In genomic region chr1:60102691-60103090, GRCh38 we compare ENCODE assay signal across 18 cellular contexts. TPM values are rescaled to one million over a fixed set of nuclear protein-coding genes. Genes with fewer than 3 reads are reported as not detected.
A peak's percentile ranks its signal among the peaks of the same experiment; 100 is the strongest.
DNase-seq lines count a peak whose midpoint lies in the region; TF ChIP-seq lines count a peak whose summit lies in the region.
"Had no signal": no experiment of that assay in that cellular context is flagged by ENCODE, and none has a peak within 500 bp of the region (broad histone marks: within the 10 kb centered on the region; RNA-seq: fewer than 3 reads in every experiment).

No MANE protein-coding gene starts in this region.

- H3K36me3 ChIP-seq in fibroblast of lung (ENCODE audit: control insufficient read depth, insufficient read depth, low read length) = no peaks in the 10 kb centered on the region
- H3K36me3 ChIP-seq: BLaER1 treated with 17β-estradiol and CSF1 and Interleukin-3, amounts not matched to agents 10 nM and 100 nM had no signal

- no peaks in the 10 kb centered on the region for H3K79me2 ChIP-seq in fibroblast of lung (ENCODE audit: control insufficient read depth, insufficient read depth, low read length)

- H2AFZ ChIP-seq in fibroblast of lung (ENCODE audit: low read length) = no peak overlapping the region

- DNase-seq in AG08396 (ENCODE audit: low spot score) (peak; percentile 24), H4 (ENCODE audit: low spot score) (peak; percentile 65), NCI-H510A (lab: John Stamatoyannopoulos, UW) (peak; percentile 47), fibroblast of lung (ENCODE audit: low read depth in 2 of 2) (peak; percentile 2 to 77), NCI-H1105 treated with DMSO at 0.1 percent for 48 hours (lab: John Stamatoyannopoulos, UW) (no peak), activated gamma-delta T cell (lab: John Stamatoyannopoulos, UW) (no peak)
- no peak for DNase-seq in activated CD4-positive, alpha-beta T cell treated with anti-CD3 and anti-CD28 coated beads for 48 hours
- DNase-seq in activated CD4-positive, alpha-beta T cell treated with anti-CD3 and anti-CD28 coated beads for 1 hour = no peak
- DNase-seq: Calu3; CD8-positive, alpha-beta T cell; GF-D8; GOT3; T-helper 17 cell had no signal

- H3K27ac ChIP-seq in fibroblast of lung (ENCODE audit: insufficient read depth, low read length) = no peak overlapping the region
- H3K27ac ChIP-seq: BLaER1 treated with 17β-estradiol and CSF1 and Interleukin-3, amounts not matched to agents 10 nM and 100 nM had no signal

- H3K4me3 ChIP-seq in fibroblast of lung (replicated peaks in 1 of 4; ENCODE audit: control extremely low read depth in 1 of 4, insufficient read depth in 1 of 4, low read depth in 3 of 4, low read length in 4 of 4) = no peak overlapping the region
- H3K4me3 ChIP-seq: BLaER1 treated with 17β-estradiol and CSF1 and Interleukin-3, amounts not matched to agents 10 nM and 100 nM had no signal

- H3K4me1 ChIP-seq in fibroblast of lung (ENCODE audit: control insufficient read depth, extremely low read depth, insufficient read depth, low read length) = no peaks in the 10 kb centered on the region
- H3K4me1 ChIP-seq: BLaER1 treated with 17β-estradiol and CSF1 and Interleukin-3, amounts not matched to agents 10 nM and 100 nM had no signal

- no peaks in the 10 kb centered on the region for H3K27me3 ChIP-seq in fibroblast of lung (ENCODE audit: control insufficient read depth, insufficient read depth, low read length)
- H3K27me3 ChIP-seq: BLaER1 treated with 17β-estradiol and CSF1 and Interleukin-3, amounts not matched to agents 10 nM and 100 nM had no signal

- no peak overlapping the region for H3K9ac ChIP-seq in fibroblast of lung (ENCODE audit: insufficient read depth, low read length)
- H3K9ac ChIP-seq: BLaER1 treated with 17β-estradiol and CSF1 and Interleukin-3, amounts not matched to agents 10 nM and 100 nM had no signal

- no peaks in the 10 kb centered on the region for H3K9me3 ChIP-seq in fibroblast of lung (ENCODE audit: control insufficient read depth, insufficient read depth, low read depth, low read length)

- no peak overlapping the region for H3K4me2 ChIP-seq in fibroblast of lung (ENCODE audit: extremely low read depth, insufficient read depth, low read length)
- H3K4me2 ChIP-seq: BLaER1 treated with 17β-estradiol and CSF1 and Interleukin-3, amounts not matched to agents 10 nM and 100 nM had no signal

- H4K20me1 ChIP-seq in fibroblast of lung (ENCODE audit: control insufficient read depth, extremely low read depth, insufficient read depth, low read length) = no peaks in the 10 kb centered on the region
- H4K20me1 ChIP-seq: BLaER1 treated with 17β-estradiol and CSF1 and Interleukin-3, amounts not matched to agents 10 nM and 100 nM had no signal

- TF ChIP-seq CTCF in fibroblast of lung (conservative IDR thresholded peaks at IDR 0.05 in 1 of 2, IDR thresholded peaks at IDR 0.05 in 1 of 2; ENCODE audit: low read depth in 1 of 2, low read length in 2 of 2) = no peak

RNA-seq across cellular contexts. Expression of gene C1orf87, which starts 29.1 kb away (rescaled TPM):
- not detected in 2 replicates for total RNA-seq in H4 (2014; rRNA removed; shearing (Covaris generic))
- under 0.01 and 0.50 TPM in 2 replicates for total RNA-seq in fibroblast of lung
- polyA plus RNA-seq in fibroblast of lung = 0.07 and 0.10 TPM in 2 replicates
- 0.05 TPM in 1 of 2 replicates, not detected in the other for polyA plus RNA-seq in fibroblast of lung (2012)
- not detected in 2 replicates for polyA minus RNA-seq in fibroblast of lung (ENCODE audit: low replicate concordance)
- total RNA-seq: A673; Calu3; CD8-positive, alpha-beta T cell; Daoy; NCI-H460; SK-MEL-5; T-helper 17 cell had no signal

Comparison
In these comparisons a context has a peak if more than half of its experiments do, and no peak if none do; other contexts are left out.
1. DNase-seq: peak in AG08396 (single experiment), H4 (single experiment), NCI-H510A (single experiment) and fibroblast of lung (2 of 2); none in activated CD4-positive, alpha-beta T cell treated with anti-CD3 and anti-CD28 coated beads for 48 hours (single experiment), activated CD4-positive, alpha-beta T cell treated with anti-CD3 and anti-CD28 coated beads for 1 hour (single experiment), NCI-H1105 treated with DMSO at 0.1 percent for 48 hours (single experiment) and activated gamma-delta T cell (single experiment).